8 cellular contexts compared by ENCODE assay signal in genomic region chr19:5340637-5341447, GRCh38. TPM values are rescaled to one million over a fixed set of nuclear protein-coding genes. Genes with fewer than 3 reads are reported as not detected.
A peak's percentile ranks its signal among the peaks of the same experiment; 100 is the strongest.
DNase-seq lines count a peak whose midpoint lies in the region; ATAC-seq and TF ChIP-seq lines count a peak whose summit lies in the region.

PTPRS (minus strand) TSS chr19:5340812; CDS start chr19:5286140, 54,672 bp downstream.

- TF ChIP-seq CTCF in HL-60 (IDR thresholded peaks at IDR 0.05; ENCODE audit: insufficient read depth, low read length) = no peak
- TF ChIP-seq CTCF in foreskin fibroblast (IDR thresholded peaks at IDR 0.05; ENCODE audit: low read depth, low read length) = no peak
- TF ChIP-seq CTCF in neural crest cell (conservative IDR thresholded peaks at IDR 0.05) = no peak

- peaks cover 35% of the 10 kb centered on the region for H3K27me3 ChIP-seq in HL-60 (ENCODE audit: insufficient read depth, poor library complexity, severe bottlenecking)

- DNase-seq in COLO829 (ENCODE audit: low spot score) (peak; percentile 87), HL-60 (ENCODE audit: low read depth in 1 of 2, low spot score in 1 of 2) (peak in 1 of 2 experiments; percentile 8), RPMI7951 (ENCODE audit: low read depth) (peak; percentile 79), activated gamma-delta T cell treated with Interleukin-2 at 50 U/mL for 16 hours (peak; percentile 65), foreskin fibroblast (peak; percentile 78 to 94), neural crest cell (ENCODE audit: low read depth, low spot score) (peak; percentile 92)
- peak; percentile 41 for DNase-seq in stimulated activated naive CD4-positive, alpha-beta T cell treated with Interleukin-2 at 50 U/mL for 16 hours (lab: John Stamatoyannopoulos, UW)

- H3K4me3 ChIP-seq in HL-60 (replicated peaks; ENCODE audit: insufficient read depth, low read length) (peak within 1 kb of the TSS; percentile 16), foreskin fibroblast (ENCODE audit: low read depth in 1 of 2, low read length in 2 of 2) (peak within 1 kb of the TSS; percentile 60 to 62)

- ATAC-seq in GM19324 (IDR thresholded peaks at IDR 0.05; ENCODE audit: low FRiP score, unreplicated experiment) = no peak

- H3K27ac Mint-ChIP-seq in neural crest cell (ENCODE audit: unreplicated experiment) = peak within 1 kb of the TSS; percentile 96

- peaks cover 7% of the 10 kb centered on the region for H3K27me3 Mint-ChIP-seq in neural crest cell (ENCODE audit: low read depth)

- no peaks in the 10 kb centered on the region for H3K9me3 Mint-ChIP-seq in neural crest cell

- H3K27ac ChIP-seq in HL-60 (replicated peaks) = no peak within 1 kb of the TSS

- peaks cover 29% of the 10 kb centered on the region for H3K4me1 Mint-ChIP-seq in neural crest cell

- H3K4me3 Mint-ChIP-seq in neural crest cell = peak within 1 kb of the TSS; percentile 87

- H3K36me3 Mint-ChIP-seq in neural crest cell (ENCODE audit: low read depth) = no peaks in the 10 kb centered on the region

RNA-seq across cellular contexts. Expression of gene PTPRS, which starts in this region (rescaled TPM):
- 44.9 and 45.8 TPM in 2 replicates for total RNA-seq in RPMI7951 (2014; rRNA removed; shearing (Covaris generic))
- total RNA-seq in neural crest cell = 333 and 357 TPM in 2 replicates
